In the genomic region with DNA sequence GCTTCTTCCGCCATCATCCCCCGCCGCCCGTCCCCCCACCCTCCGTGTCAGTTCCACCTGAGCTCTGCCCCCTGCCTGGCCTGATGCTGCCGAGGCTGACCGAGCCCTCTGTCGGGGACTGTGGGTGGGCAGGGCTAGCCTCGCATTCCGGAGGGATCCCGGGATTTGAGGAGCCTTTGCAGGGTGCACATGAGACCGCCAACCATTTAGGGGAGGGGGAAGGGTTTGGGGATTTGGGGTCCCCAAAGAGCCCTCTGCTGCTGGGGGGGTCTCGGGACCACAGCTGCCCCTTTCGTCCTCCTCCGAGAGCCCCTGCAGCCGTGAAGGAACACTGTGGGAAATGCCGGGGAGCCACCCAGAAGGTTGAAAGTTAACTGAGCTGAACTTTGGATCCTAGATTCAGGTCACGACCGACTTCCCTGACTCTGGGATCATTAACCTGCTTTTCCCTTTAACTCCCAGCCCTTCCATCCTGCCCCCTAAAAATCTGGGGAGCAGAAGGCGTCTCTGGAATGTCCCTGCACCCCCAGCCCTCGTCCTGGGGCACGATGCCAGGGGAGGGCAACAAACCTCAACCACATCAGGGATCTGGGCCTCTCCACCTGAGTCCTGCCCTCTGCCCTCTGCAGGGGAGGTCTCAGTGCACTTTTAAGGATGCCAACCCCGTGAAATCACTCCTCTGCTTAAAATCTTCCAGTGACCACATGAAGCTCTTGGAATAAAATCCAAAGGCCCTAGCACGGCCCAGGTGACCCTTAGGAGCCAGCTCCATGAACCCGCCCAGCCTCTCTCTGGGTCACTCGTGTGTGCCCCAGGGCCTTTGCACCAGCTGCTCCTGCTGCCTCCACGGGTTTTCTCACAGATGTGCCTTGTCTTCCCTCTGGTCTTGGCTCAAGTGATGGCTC, we compare ENCODE assay signal across 8 cellular contexts.
DNase-seq lines count a peak whose midpoint lies in the region; ATAC-seq and TF ChIP-seq lines count a peak whose summit lies in the region.

No MANE protein-coding gene starts in this region.

- no peaks in the 10 kb centered on the region for H3K9me3 Mint-ChIP-seq in CD8-positive, alpha-beta memory T cell

- H3K9me3 ChIP-seq in CD8-positive, alpha-beta memory T cell (ENCODE audit: low read length) = no peaks in the 10 kb centered on the region
- no peaks in the 10 kb centered on the region for H3K9me3 ChIP-seq in RWPE2 (ENCODE audit: severe bottlenecking)

- no peak for DNase-seq in CD8-positive, alpha-beta memory T cell
- DNase-seq in RWPE2 (ENCODE audit: low spot score) (no peak), fibroblast of the aortic adventitia (ENCODE audit: low read depth) (no peak), renal cortical epithelial cell (ENCODE audit: low read depth) (peak; percentile 18), foreskin keratinocyte (no peak), NCI-H1048 (lab: John Stamatoyannopoulos, UW) (no peak), GM19238 (ENCODE audit: insufficient read length, low spot score) (no peak)

- H3K27ac ChIP-seq in CD8-positive, alpha-beta memory T cell (ENCODE audit: low read depth, low read length) = no peak overlapping the region
- H3K27ac ChIP-seq in RWPE2 (ENCODE audit: poor library complexity, severe bottlenecking) = peak overlapping the region; percentile 99
- H3K27ac ChIP-seq in foreskin keratinocyte = no peak overlapping the region

- CTCF ChIA-PET in CD8-positive, alpha-beta memory T cell (lab: Charles Lee) = interaction anchor here (1.3 to 1.7 kb wide), 3 partner anchors 9 to 382 kb away, joined by 3 to 4 read pairs (median 4); no protein-coding TSS in a partner anchor

- peak overlapping the region in 5 of 8 donors; percentile 66 to 92 (median 77) for H3K27ac Mint-ChIP-seq in CD8-positive, alpha-beta memory T cell

- no peaks in the 10 kb centered on the region for H3K36me3 ChIP-seq in CD8-positive, alpha-beta memory T cell (ENCODE audit: insufficient read depth, low read length)
- peaks cover 25% of the 10 kb centered on the region for H3K36me3 ChIP-seq in RWPE2 (ENCODE audit: low read depth)

- H3K27me3 ChIP-seq in CD8-positive, alpha-beta memory T cell (ENCODE audit: insufficient read depth, low read length, poor library complexity, severe bottlenecking) = no peaks in the 10 kb centered on the region
- H3K27me3 ChIP-seq in RWPE2 (ENCODE audit: insufficient read depth, poor library complexity, severe bottlenecking) (no peaks in the 10 kb centered on the region), foreskin keratinocyte (no peaks in the 10 kb centered on the region)

- H3K4me1 ChIP-seq in CD8-positive, alpha-beta memory T cell (ENCODE audit: insufficient read depth, low read length) = peaks cover 20% of the 10 kb centered on the region
- peaks cover 55% of the 10 kb centered on the region for H3K4me1 ChIP-seq in RWPE2 (ENCODE audit: insufficient read depth, poor library complexity, severe bottlenecking)
- H3K4me1 ChIP-seq in foreskin keratinocyte = peaks cover 35% of the 10 kb centered on the region

- peak; percentile 2 for ATAC-seq in RWPE2 (ENCODE audit: low read depth)
- no peak for ATAC-seq in foreskin keratinocyte
- ATAC-seq in GM21360 (IDR thresholded peaks at IDR 0.05; ENCODE audit: unreplicated experiment) = no peak

- peak overlapping the region in 6 of 7 donors; percentile 55 to 82 (median 65) for H3K4me3 Mint-ChIP-seq in CD8-positive, alpha-beta memory T cell

- H3K27me3 Mint-ChIP-seq in CD8-positive, alpha-beta memory T cell = peaks cover 0 to 4% of the 10 kb centered on the region in 2 donors

- TF ChIP-seq CTCF in RWPE2 (IDR thresholded peaks at IDR 0.05; ENCODE audit: poor library complexity, severe bottlenecking) (no peak), fibroblast of the aortic adventitia (IDR thresholded peaks at IDR 0.05; ENCODE audit: insufficient read depth, low read length) (no peak), foreskin keratinocyte (conservative IDR thresholded peaks at IDR 0.05) (no peak)

- peaks cover 21 to 35% (median 27%) of the 10 kb centered on the region in 3 donors for H3K4me1 Mint-ChIP-seq in CD8-positive, alpha-beta memory T cell

- no peak overlapping the region for H3K4me3 ChIP-seq in CD8-positive, alpha-beta memory T cell (ENCODE audit: low read length)
- H3K4me3 ChIP-seq in RWPE2 (ENCODE audit: severe bottlenecking) (peak overlapping the region; percentile 57), fibroblast of the aortic adventitia (ENCODE audit: low read depth, low read length) (peak overlapping the region; percentile 77)

- POLR2A ChIA-PET in CD8-positive, alpha-beta memory T cell (lab: Charles Lee) = interaction anchor here (1.0 kb wide), 1 partner anchor 177 kb away, joined by 3 read pairs; no protein-coding TSS in a partner anchor

- H3K36me3 Mint-ChIP-seq in CD8-positive, alpha-beta memory T cell = peaks cover 0 to 33% (median 3%) of the 10 kb centered on the region in 3 donors
